24 cellular contexts compared by ENCODE assay signal in genomic region chr16:29984137-29984763, GRCh38. TPM values are rescaled to one million over a fixed set of nuclear protein-coding genes. Genes with fewer than 3 reads are reported as not detected.
"Had no signal": no experiment of that assay in that cellular context is flagged by ENCODE, and none has a peak within 500 bp of the region (broad histone marks: within the 10 kb centered on the region; RNA-seq: fewer than 3 reads in every experiment).

No MANE protein-coding gene starts in this region.

- H3K36me3 ChIP-seq: uterus had no signal

- H3K9me3 ChIP-seq: neutrophil, pancreas, tibial nerve, uterus had no signal

- ATAC-seq: activated CD4-positive, alpha-beta T cell treated with anti-CD3 and anti-CD28 coated beads for 36 hours; activated T-cell treated with anti-CD3 and anti-CD28 coated beads, Interleukin-2, amount 50 U/mL, for 4 hours; natural killer cell treated with Interleukin-12 subunit alpha and Interleukin-12 subunit beta and Interleukin-15 and Interleukin-18, amount 100 ng/mL, for 72 hours; pancreas; right cardiac atrium; stimulated activated naive CD8-positive, alpha-beta T cell treated with anti-CD3 and anti-CD28 coated beads, Interleukin-15, amount 100 ng/mL, for 72 hours had no signal

- H3K4me1 Mint-ChIP-seq: activated B cell treated with CpG ODN at 0.5 μM for 24 hours; activated CD4-positive, alpha-beta T cell treated with anti-CD3 and anti-CD28 coated beads for 36 hours; activated naive CD8-positive, alpha-beta T cell treated with anti-CD3 and anti-CD28 coated beads, Interleukin-2, amount 10 ng/mL, durations not matched to agents 7 days and 5 days; stimulated activated naive CD8-positive, alpha-beta T cell treated with anti-CD3 and anti-CD28 coated beads, Interleukin-15, amount 100 ng/mL, for 72 hours had no signal

- H3K27ac ChIP-seq: neutrophil, pancreas, tibial nerve, uterus had no signal

- H3K27me3 ChIP-seq: neutrophil, pancreas, tibial nerve, uterus had no signal

- H3K27ac Mint-ChIP-seq: activated B cell treated with CpG ODN at 0.5 μM for 24 hours; activated CD4-positive, alpha-beta T cell treated with anti-CD3 and anti-CD28 coated beads for 36 hours; activated naive CD8-positive, alpha-beta T cell treated with anti-CD3 and anti-CD28 coated beads, Interleukin-2, amount 10 ng/mL, durations not matched to agents 7 days and 5 days; T-helper 1 cell treated with Interleukin-12 subunit alpha and Interleukin-12 subunit beta and Interleukin-4 antibody, amounts not matched to agents 30 μg/mL and 1 μg/mL, for 36 hours had no signal

- H3K4me3 Mint-ChIP-seq: activated B cell treated with CpG ODN at 0.5 μM for 24 hours; activated CD4-positive, alpha-beta T cell treated with anti-CD3 and anti-CD28 coated beads for 36 hours; activated naive CD8-positive, alpha-beta T cell treated with anti-CD3 and anti-CD28 coated beads, Interleukin-2, amount 10 ng/mL, durations not matched to agents 7 days and 5 days; activated T-cell treated with anti-CD3 and anti-CD28 coated beads, Interleukin-2, amount 50 U/mL, for 4 hours; natural killer cell treated with Interleukin-12 subunit alpha and Interleukin-12 subunit beta and Interleukin-15 and Interleukin-18, amount 100 ng/mL, for 72 hours; stimulated activated naive CD8-positive, alpha-beta T cell treated with anti-CD3 and anti-CD28 coated beads, Interleukin-15, amount 100 ng/mL, for 72 hours; T-helper 1 cell treated with Interleukin-12 subunit alpha and Interleukin-12 subunit beta and Interleukin-4 antibody, amounts not matched to agents 30 μg/mL and 1 μg/mL, for 36 hours had no signal

- H3K4me3 ChIP-seq: pancreas, tibial nerve, uterus had no signal

- H3K9me3 Mint-ChIP-seq: activated B cell treated with CpG ODN at 0.5 μM for 24 hours; activated naive CD8-positive, alpha-beta T cell treated with anti-CD3 and anti-CD28 coated beads, Interleukin-2, amount 10 ng/mL, durations not matched to agents 7 days and 5 days; activated T-cell treated with anti-CD3 and anti-CD28 coated beads, Interleukin-2, amount 50 U/mL, for 4 hours; natural killer cell treated with Interleukin-12 subunit alpha and Interleukin-12 subunit beta and Interleukin-15 and Interleukin-18, amount 100 ng/mL, for 72 hours; stimulated activated naive CD8-positive, alpha-beta T cell treated with anti-CD3 and anti-CD28 coated beads, Interleukin-15, amount 100 ng/mL, for 72 hours; T-helper 1 cell treated with Interleukin-12 subunit alpha and Interleukin-12 subunit beta and Interleukin-4 antibody, amounts not matched to agents 30 μg/mL and 1 μg/mL, for 36 hours had no signal

- H3K4me1 ChIP-seq: pancreas, tibial nerve, uterus had no signal

- DNase-seq: activated B cell treated with CpG ODN at 0.5 μM for 24 hours; activated CD4-positive, alpha-beta T cell treated with anti-CD3 and anti-CD28 coated beads for 36 hours; activated CD4-positive, alpha-beta T cell treated with anti-CD3 and anti-CD28 coated beads, Interleukin-2, amount 50 U/mL, for 48 hours; activated CD8-positive, alpha-beta memory T cell treated with anti-CD3 and anti-CD28 coated beads, Interleukin-2, amount 50 U/mL, for 48 hours; activated naive CD4-positive, alpha-beta T cell treated with Interleukin-2 at 50 U/mL for 16 hours; activated naive CD8-positive, alpha-beta T cell treated with anti-CD3 and anti-CD28 coated beads, Interleukin-2, amount 10 ng/mL, durations not matched to agents 7 days and 5 days; activated T-cell treated with anti-CD3 and anti-CD28 coated beads, Interleukin-2, amount 50 U/mL, for 4 hours; amniotic stem cell; cortex of kidney; erythroblast; kidney; mammary epithelial cell; midbrain; stimulated activated CD4-positive, alpha-beta T cell treated with anti-CD3 and anti-CD28 coated beads, Interleukin-12 subunit alpha, Interleukin-12 subunit beta, amount 100 ng/mL, for 4 hours; stimulated activated CD4-positive, alpha-beta T cell treated with anti-CD3 and anti-CD28 coated beads, Interleukin-4, amount 100 ng/mL, for 4 hours; stimulated activated naive CD8-positive, alpha-beta T cell treated with anti-CD3 and anti-CD28 coated beads, Interleukin-15, amount 100 ng/mL, for 72 hours; uterus had no signal

- H3K27me3 Mint-ChIP-seq: activated B cell treated with CpG ODN at 0.5 μM for 24 hours; activated CD4-positive, alpha-beta T cell treated with anti-CD3 and anti-CD28 coated beads for 36 hours; activated naive CD8-positive, alpha-beta T cell treated with anti-CD3 and anti-CD28 coated beads, Interleukin-2, amount 10 ng/mL, durations not matched to agents 7 days and 5 days; natural killer cell treated with Interleukin-12 subunit alpha and Interleukin-12 subunit beta and Interleukin-15 and Interleukin-18, amount 100 ng/mL, for 72 hours; stimulated activated naive CD8-positive, alpha-beta T cell treated with anti-CD3 and anti-CD28 coated beads, Interleukin-15, amount 100 ng/mL, for 72 hours had no signal

RNA-seq across cellular contexts. Expression of gene DOC2A, which starts 26.6 kb away (rescaled TPM):
- total RNA-seq: activated B cell treated with CpG ODN at 0.5 μM for 24 hours; activated naive CD8-positive, alpha-beta T cell treated with anti-CD3 and anti-CD28 coated beads, Interleukin-2, amount 10 ng/mL, durations not matched to agents 7 days and 5 days; bronchial epithelial cell; natural killer cell treated with Interleukin-12 subunit alpha and Interleukin-12 subunit beta and Interleukin-15 and Interleukin-18, amount 100 ng/mL, for 72 hours had no signal
